In the genomic region with DNA sequence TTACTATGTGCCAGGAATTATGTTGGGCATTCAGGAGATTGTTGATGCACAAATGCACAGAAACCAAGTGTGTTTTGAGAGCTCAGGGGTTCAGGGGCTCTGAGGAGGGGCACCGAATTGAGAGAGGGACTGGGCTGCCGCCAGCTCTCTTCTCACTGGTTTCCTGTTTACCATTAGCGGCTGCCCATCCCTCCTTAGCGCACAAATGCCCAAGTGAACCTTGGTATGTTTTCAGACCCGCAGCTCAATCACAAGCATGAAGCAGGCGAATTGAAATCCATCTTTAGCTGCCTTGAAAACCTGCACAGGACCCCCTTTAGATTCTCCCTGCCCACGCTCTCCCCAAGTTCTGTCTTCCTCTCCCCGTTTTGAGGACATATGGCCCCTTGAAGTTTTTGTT, we compare ENCODE assay signal across 9 cellular contexts.
A peak's percentile ranks its signal among the peaks of the same experiment; 100 is the strongest.
DNase-seq lines count a peak whose midpoint lies in the region; ATAC-seq, FAIRE-seq and TF ChIP-seq lines count a peak whose summit lies in the region.
"Had no signal": no experiment of that assay in that cellular context is flagged by ENCODE, and none has a peak within 500 bp of the region (broad histone marks: within the 10 kb centered on the region; RNA-seq: fewer than 3 reads in every experiment).

No MANE protein-coding gene starts in this region.

- no peaks in the 10 kb centered on the region for H3K9me3 ChIP-seq in duodenal mucosa (ENCODE audit: control insufficient read depth in 1 of 2, low read length in 2 of 2)
- H3K9me3 ChIP-seq in osteoblast (ENCODE audit: low read depth, low read length), result no peaks in the 10 kb centered on the region
- no peaks in the 10 kb centered on the region for H3K9me3 ChIP-seq in kidney (ENCODE audit: control insufficient read depth in 1 of 2, low read length in 2 of 2)

- no peak for FAIRE-seq in kidney (lab: Jason Lieb, UNC)

- H3K9ac ChIP-seq in duodenal mucosa (ENCODE audit: low read depth in 1 of 2, low read length in 2 of 2), result peak overlapping the region in 1 of 2 donors; percentile 5
- no peak overlapping the region for H3K9ac ChIP-seq in kidney (ENCODE audit: low read length in 2 of 2)

- peak overlapping the region; percentile 96 for H3K4me2 ChIP-seq in osteoblast (ENCODE audit: insufficient read depth, low read length)

- peak; percentile 41 for DNase-seq in COLO668 (lab: John Stamatoyannopoulos, UW; ENCODE audit: unreplicated experiment)
- peak; percentile 28 for DNase-seq in KG1 (lab: John Stamatoyannopoulos, UW)
- DNase-seq in osteoblast (ENCODE audit: insufficient read length, low spot score, missing footprints), result peak; percentile 85
- DNase-seq in NOMO-1 treated with dmso at 0.1 percent for 144 hours (lab: John Stamatoyannopoulos, UW; ENCODE audit: unreplicated experiment), result no peak
- DNase-seq in NCI-H187 treated with DMSO at 0.1 percent for 48 hours (lab: John Stamatoyannopoulos, UW), result no peak
- DNase-seq in kidney, result no peak
- DNase-seq: cortex of kidney had no signal

- H3K27me3 ChIP-seq in duodenal mucosa (ENCODE audit: control insufficient read depth in 1 of 2, insufficient read depth in 2 of 2, low read length in 2 of 2) (no peaks in the 10 kb centered on the region), osteoblast (ENCODE audit: insufficient read depth, low read length) (peaks cover 15% of the 10 kb centered on the region)

- peaks cover 32 to 34% of the 10 kb centered on the region in 2 donors for H3K4me1 ChIP-seq in duodenal mucosa (ENCODE audit: control insufficient read depth in 1 of 2, insufficient read depth in 2 of 2, low read length in 2 of 2)
- H3K4me1 ChIP-seq in osteoblast (ENCODE audit: insufficient read depth, low read length), result peaks cover 14% of the 10 kb centered on the region
- peaks cover 10 to 12% of the 10 kb centered on the region in 2 donors for H3K4me1 ChIP-seq in kidney (ENCODE audit: control insufficient read depth in 1 of 2, insufficient read depth in 1 of 2, low read depth in 1 of 2, low read length in 2 of 2)

- H3K27ac ChIP-seq in duodenal mucosa (ENCODE audit: low read depth, low read length) (no peak overlapping the region), osteoblast (ENCODE audit: low read depth, low read length) (no peak overlapping the region), kidney (ENCODE audit: low read depth in 2 of 2, low read length in 2 of 2) (no peak overlapping the region)

- intact Hi-C loops in kidney (cut with DNase I), result loop anchor here (5.0 kb wide), 1 partner anchor 80 kb away; the partner anchor contains the start of gene SSBP3

- H2AFZ ChIP-seq in osteoblast (ENCODE audit: low read length), result peak overlapping the region; percentile 60

- H3K36me3 ChIP-seq in duodenal mucosa (ENCODE audit: control insufficient read depth in 1 of 2, insufficient read depth in 2 of 2, low read length in 2 of 2) (no peaks in the 10 kb centered on the region), osteoblast (ENCODE audit: insufficient read depth, low read length) (no peaks in the 10 kb centered on the region), kidney (ENCODE audit: control insufficient read depth in 1 of 2, insufficient read depth in 2 of 2, low read length in 2 of 2) (no peaks in the 10 kb centered on the region)

- H4K20me1 ChIP-seq in osteoblast (ENCODE audit: insufficient read depth, low read length), result no peaks in the 10 kb centered on the region

- ATAC-seq in GM19395 (IDR thresholded peaks at IDR 0.05; ENCODE audit: unreplicated experiment), result no peak

- no peaks in the 10 kb centered on the region for H3K79me2 ChIP-seq in osteoblast (ENCODE audit: insufficient read depth, low read length)

- H3K4me3 ChIP-seq in duodenal mucosa (ENCODE audit: low read depth in 1 of 2, low read length in 2 of 2) (peak overlapping the region; percentile 21 to 58), osteoblast (ENCODE audit: insufficient read depth, low read length) (peak overlapping the region; percentile 7), kidney (ENCODE audit: low read length in 2 of 2) (no peak overlapping the region)

- TF ChIP-seq CTCF in osteoblast (IDR thresholded peaks at IDR 0.05; ENCODE audit: extremely low read depth, low read depth, low read length) (no peak), kidney (IDR thresholded peaks at IDR 0.05; ENCODE audit: borderline replicate concordance, extremely low read depth, insufficient read depth) (no peak)

Comparison
In these comparisons a context has a peak if more than half of its experiments do, and no peak if none do; other contexts are left out.
1. DNase-seq: peak in COLO668 (single experiment), KG1 (single experiment) and osteoblast (single experiment); none in NOMO-1 treated with dmso at 0.1 percent for 144 hours (single experiment), NCI-H187 treated with DMSO at 0.1 percent for 48 hours (single experiment) and kidney (single experiment).
2. H3K4me3 ChIP-seq: peak in duodenal mucosa (2 of 2) and osteoblast (single experiment); none in kidney (0 of 2).